In genomic region chr2:177523781-177524180, GRCh38 we compare ENCODE assay signal across 30 cellular contexts.
"Had no signal": no experiment of that assay in that cellular context is flagged by ENCODE, and none has a peak within 500 bp of the region (broad histone marks: within the 10 kb centered on the region; RNA-seq: fewer than 3 reads in every experiment).

No MANE protein-coding gene starts in this region.

- FAIRE-seq: astrocyte, bronchial epithelial cell had no signal

- H3K36me3 ChIP-seq: brain microvascular endothelial cell, gastrocnemius medialis had no signal

- ATAC-seq: activated CD4-positive, CD25-positive, alpha-beta regulatory T cell treated with anti-CD3 and anti-CD28 coated beads, Interleukin-2, amount 50 U/mL, for 24 hours; activated CD8-positive, alpha-beta memory T cell treated with anti-CD3 and anti-CD28 coated beads, Interleukin-2, amount 10 ng/mL, durations not matched to agents 7 days and 5 days; activated CD8-positive, alpha-beta T cell treated with anti-CD3 and anti-CD28 coated beads, Interleukin-2, amount 10 ng/mL, durations not matched to agents 7 days and 5 days; esophagus mucosa; gastrocnemius medialis; heart left ventricle; T-helper 17 cell had no signal

- H3K4me3 ChIP-seq: coronary artery, dorsolateral prefrontal cortex, gastrocnemius medialis, heart left ventricle had no signal

- H3K27ac ChIP-seq: brain microvascular endothelial cell, coronary artery, dorsolateral prefrontal cortex, gastrocnemius medialis, heart left ventricle, WERI-Rb-1 had no signal

- H3K27me3 ChIP-seq: brain microvascular endothelial cell, dorsolateral prefrontal cortex, gastrocnemius medialis, heart left ventricle had no signal

- H3K4me1 ChIP-seq: gastrocnemius medialis, heart left ventricle had no signal

- DNase-seq: activated B cell treated with CpG ODN at 0.5 μM for 24 hours; activated CD4-positive, alpha-beta memory T cell treated with anti-CD3 and anti-CD28 coated beads for 36 hours; activated CD4-positive, alpha-beta T cell treated with anti-CD3 and anti-CD28 coated beads for 48 hours; activated CD4-positive, alpha-beta T cell treated with anti-CD3 and anti-CD28 coated beads, Interleukin-2, amount 50 U/mL, for 1 hour; activated CD8-positive, alpha-beta memory T cell treated with anti-CD3 and anti-CD28 coated beads, Interleukin-2, amount 10 ng/mL, durations not matched to agents 7 days and 5 days; activated CD8-positive, alpha-beta memory T cell treated with anti-CD3 and anti-CD28 coated beads, Interleukin-2, amount 50 U/mL, for 4 hours; activated CD8-positive, alpha-beta T cell treated with anti-CD3 and anti-CD28 coated beads, Interleukin-2, amount 10 ng/mL, durations not matched to agents 7 days and 5 days; activated gamma-delta T cell; activated naive CD4-positive, alpha-beta T cell; activated naive CD4-positive, alpha-beta T cell treated with anti-CD3 and anti-CD28 coated beads, Interleukin-2, amount 10 ng/mL, durations not matched to agents 7 days and 5 days; activated T-cell treated with anti-CD3 and anti-CD28 coated beads, Interleukin-2, amount 50 U/mL, for 1 hour; activated T-cell treated with anti-CD3 and anti-CD28 coated beads, Interleukin-2, amount 50 U/mL, for 48 hours; amniotic stem cell; anterior cingulate cortex; brain microvascular endothelial cell; dorsolateral prefrontal cortex; effector memory CD4-positive, alpha-beta T cell; endodermal cell; foreskin fibroblast; gastrocnemius medialis; glutamatergic neuron; heart left ventricle; T-helper 17 cell; T1000; WERI-Rb-1 had no signal

- H3K9me3 ChIP-seq: gastrocnemius medialis, heart left ventricle had no signal
